In the genomic region with DNA sequence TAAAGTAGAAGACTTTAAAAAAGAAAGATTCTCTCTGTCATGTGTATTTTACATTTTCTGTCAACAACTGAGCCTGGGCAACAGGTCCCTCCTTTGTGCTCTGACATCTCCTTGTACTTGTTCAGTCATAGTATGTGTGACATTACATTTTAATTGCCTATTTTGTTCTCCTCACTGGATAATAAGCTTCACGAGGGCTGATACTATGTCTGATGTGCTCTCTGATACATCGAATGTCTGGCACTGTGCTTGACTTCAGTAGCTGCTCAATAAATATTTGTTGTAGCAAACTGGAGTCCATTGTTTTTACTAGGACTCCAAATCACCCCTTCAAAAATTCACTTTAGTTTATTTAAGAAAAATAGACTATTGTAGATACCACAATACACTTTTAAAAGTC, we compare ENCODE assay signal across 17 cellular contexts.
A peak's percentile ranks its signal among the peaks of the same experiment; 100 is the strongest.
DNase-seq lines count a peak whose midpoint lies in the region; ATAC-seq and TF ChIP-seq lines count a peak whose summit lies in the region.
"Had no signal": no experiment of that assay in that cellular context is flagged by ENCODE, and none has a peak within 500 bp of the region (broad histone marks: within the 10 kb centered on the region; RNA-seq: fewer than 3 reads in every experiment).

No MANE protein-coding gene starts in this region.

- H3K9me3 ChIP-seq in OCI-LY3 (ENCODE audit: insufficient read depth, low read length) (no peaks in the 10 kb centered on the region), prostate gland (no peaks in the 10 kb centered on the region)
- H3K9me3 ChIP-seq: Caco-2 had no signal

- WGBS in prostate gland: 14% methylated on average over 2 of the region's 2 CpGs

- no peaks in the 10 kb centered on the region for H3K79me2 ChIP-seq in OCI-LY3 (ENCODE audit: low read length)

- no peak for DNase-seq in left lobe of liver (ENCODE audit: low spot score)
- DNase-seq in prostate gland (ENCODE audit: low spot score): peak; percentile 31
- no peak for DNase-seq in HEK293T (ENCODE audit: extremely low spot score)
- DNase-seq in NCI-H1694 treated with DMSO at 0.1 percent for 48 hours (lab: John Stamatoyannopoulos, UW): no peak
- DNase-seq: 8988T; Caco-2; CD8-positive, alpha-beta memory T cell; DMS79; GF-D8; HCEC 1CT; HFFc6; KG1 had no signal

- intact Hi-C loops in prostate gland (cut with DNase I): no loop called here

- H2AFZ ChIP-seq in OCI-LY3 (ENCODE audit: low read depth, low read length): no peak overlapping the region
- H2AFZ ChIP-seq: GM23338 had no signal

- H3K27me3 ChIP-seq in OCI-LY3 (ENCODE audit: low read depth, low read length) (no peaks in the 10 kb centered on the region), prostate gland (replicated peaks; ENCODE audit: insufficient read depth) (no peaks in the 10 kb centered on the region)
- H3K27me3 ChIP-seq: BLaER1 had no signal

- H3K4me3 ChIP-seq in OCI-LY3 (ENCODE audit: low read length) (no peak overlapping the region), prostate gland (no peak overlapping the region)
- H3K4me3 ChIP-seq: BLaER1, GM23338 had no signal

- H3K4me2 ChIP-seq in OCI-LY3 (ENCODE audit: low read length): peak overlapping the region; percentile 31; the same call in 1 of the 2 replicates
- H3K4me2 ChIP-seq: BLaER1, GM23338 had no signal

- ATAC-seq in left lobe of liver: peak; percentile 8
- ATAC-seq in HG03175 (IDR thresholded peaks at IDR 0.05; ENCODE audit: unreplicated experiment): no peak
- ATAC-seq: GM23338 had no signal

- TF ChIP-seq CTCF in 22Rv1 (IDR thresholded peaks at IDR 0.05) (no peak), OCI-LY3 (IDR thresholded peaks at IDR 0.05; ENCODE audit: low read depth, low read length) (no peak), prostate gland (IDR thresholded peaks at IDR 0.05) (no peak)

- H3K4me1 ChIP-seq in OCI-LY3 (ENCODE audit: low read length) (peaks cover 12% of the 10 kb centered on the region), prostate gland (replicated peaks) (no peaks in the 10 kb centered on the region)
- H3K4me1 ChIP-seq: BLaER1, Caco-2 had no signal

- H3K9ac ChIP-seq in OCI-LY3 (ENCODE audit: low read length): no peak overlapping the region
- H3K9ac ChIP-seq: BLaER1 had no signal

- H3K36me3 ChIP-seq in OCI-LY3 (replicated peaks; ENCODE audit: low read depth, low read length): peaks cover 4% of the 10 kb centered on the region
- no peaks in the 10 kb centered on the region for H3K36me3 ChIP-seq in prostate gland
- H3K36me3 ChIP-seq: BLaER1 had no signal

- H3K27ac ChIP-seq in 22Rv1 (peak overlapping the region; percentile 47), OCI-LY3 (ENCODE audit: low read length) (no peak overlapping the region), prostate gland (no peak overlapping the region)
- H3K27ac ChIP-seq: BLaER1 had no signal

- H4K20me1 ChIP-seq in OCI-LY3 (ENCODE audit: insufficient read depth, low read length): no peaks in the 10 kb centered on the region
- H4K20me1 ChIP-seq: BLaER1 had no signal

- TF ChIP-seq POLR2A in prostate gland (IDR thresholded peaks at IDR 0.05): no peak

- CTCF ChIA-PET in HEK293T (lab: Yijun Ruan, JAX): no interaction called here

- POLR2A ChIA-PET in HEK293T (lab: Yijun Ruan, JAX): no interaction called here

TF ChIP-seq in HEK293T, 16 proteins besides CTCF, POLR2A, EP300 and RAD21:
- TF ChIP-seq CTBP1 (IDR thresholded peaks at IDR 0.05; ENCODE audit: borderline replicate concordance) (no peak), BHLHE40 (IDR thresholded peaks at IDR 0.05; ENCODE audit: borderline replicate concordance) (no peak), ARNT (IDR thresholded peaks at IDR 0.05) (no peak), LEF1 (IDR thresholded peaks at IDR 0.05; ENCODE audit: borderline replicate concordance) (no peak), TARDBP (IDR thresholded peaks at IDR 0.05) (no peak), NFRKB (IDR thresholded peaks at IDR 0.05) (no peak), FOXA1 (IDR thresholded peaks at IDR 0.05) (no peak), ZNF384 (IDR thresholded peaks at IDR 0.05) (no peak), FOXM1 (IDR thresholded peaks at IDR 0.05; ENCODE audit: borderline replicate concordance) (no peak), SUZ12 (IDR thresholded peaks at IDR 0.05) (no peak), ELF4 (IDR thresholded peaks at IDR 0.05) (no peak), L3MBTL2 (conservative IDR thresholded peaks at IDR 0.05) (no peak), SP1 (IDR thresholded peaks at IDR 0.05) (no peak), FOXK2 (IDR thresholded peaks at IDR 0.05) (no peak), HDGF (IDR thresholded peaks at IDR 0.05; ENCODE audit: borderline replicate concordance) (no peak)
- TF ChIP-seq, protein P1, sequence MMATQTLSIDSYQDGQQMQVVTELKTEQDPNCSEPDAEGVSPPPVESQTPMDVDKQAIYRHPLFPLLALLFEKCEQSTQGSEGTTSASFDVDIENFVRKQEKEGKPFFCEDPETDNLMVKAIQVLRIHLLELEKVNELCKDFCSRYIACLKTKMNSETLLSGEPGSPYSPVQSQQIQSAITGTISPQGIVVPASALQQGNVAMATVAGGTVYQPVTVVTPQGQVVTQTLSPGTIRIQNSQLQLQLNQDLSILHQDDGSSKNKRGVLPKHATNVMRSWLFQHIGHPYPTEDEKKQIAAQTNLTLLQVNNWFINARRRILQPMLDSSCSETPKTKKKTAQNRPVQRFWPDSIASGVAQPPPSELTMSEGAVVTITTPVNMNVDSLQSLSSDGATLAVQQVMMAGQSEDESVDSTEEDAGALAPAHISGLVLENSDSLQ (IDR thresholded peaks at IDR 0.05): no peak
